In the genomic region with DNA sequence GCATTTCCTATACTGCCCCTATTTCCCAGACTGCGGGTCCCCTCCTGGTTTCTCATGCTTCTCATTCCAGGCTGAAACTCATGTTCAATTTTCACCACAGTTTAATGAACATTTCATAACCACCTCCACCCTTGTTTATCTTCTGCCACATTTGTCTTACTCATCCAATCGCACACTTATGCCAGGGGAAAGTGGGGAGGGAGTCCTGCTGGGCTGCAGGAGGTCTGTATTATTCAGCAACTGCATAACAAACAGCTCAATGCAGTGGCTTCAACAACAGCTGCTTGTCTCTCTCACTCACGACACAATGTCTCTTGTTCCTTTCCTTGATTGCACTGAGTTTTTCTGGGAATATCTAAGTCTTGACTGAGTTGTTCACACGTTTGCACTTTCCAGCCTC, we compare ENCODE assay signal across 17 cellular contexts.
DNase-seq lines count a peak whose midpoint lies in the region; ATAC-seq and TF ChIP-seq lines count a peak whose summit lies in the region.
"Had no signal": no experiment of that assay in that cellular context is flagged by ENCODE, and none has a peak within 500 bp of the region (broad histone marks: within the 10 kb centered on the region; RNA-seq: fewer than 3 reads in every experiment).

No MANE protein-coding gene starts in this region.

- peaks cover 32% of the 10 kb centered on the region for H3K4me1 ChIP-seq in HUES6 (ENCODE audit: control insufficient read depth, insufficient read depth, low read length)
- no peaks in the 10 kb centered on the region for H3K4me1 ChIP-seq in mucosa of descending colon (ENCODE audit: low read depth)
- H3K4me1 ChIP-seq: SJSA1 had no signal

- no peaks in the 10 kb centered on the region for H3K36me3 Mint-ChIP-seq in Calu3 (ENCODE audit: insufficient read depth, unreplicated experiment)
- H3K36me3 Mint-ChIP-seq in stimulated activated memory B cell treated with anti-CD40 and anti-IgM and Interleukin-4, amounts not matched to agents 10 μg/mL and 1 μg/mL and 100 μg/mL, for 72 hours, result no peaks in the 10 kb centered on the region

- H3K27me3 Mint-ChIP-seq in Calu3 (ENCODE audit: unreplicated experiment), result peaks cover 23% of the 10 kb centered on the region
- H3K27me3 Mint-ChIP-seq in stimulated activated memory B cell treated with anti-CD40 and anti-IgM and Interleukin-4, amounts not matched to agents 10 μg/mL and 1 μg/mL and 100 μg/mL, for 72 hours, result peaks cover 7% of the 10 kb centered on the region

- TF ChIP-seq POLR2A in erythroblast (IDR thresholded peaks at IDR 0.05; ENCODE audit: low read length), result no peak

- no peaks in the 10 kb centered on the region for H3K27me3 ChIP-seq in HUES6 (ENCODE audit: control insufficient read depth, insufficient read depth, low read length)
- H3K27me3 ChIP-seq: SJSA1 had no signal

- H3K36me3 ChIP-seq in HUES6 (ENCODE audit: control insufficient read depth, insufficient read depth, low read length) (no peaks in the 10 kb centered on the region), mucosa of descending colon (ENCODE audit: low read depth) (no peaks in the 10 kb centered on the region)
- H3K36me3 ChIP-seq: SJSA1 had no signal

- H3K4me3 ChIP-seq in HUES6 (ENCODE audit: low read depth, low read length) (peak overlapping the region; percentile 23), mucosa of descending colon (no peak overlapping the region)
- H3K4me3 ChIP-seq: PC-9, SJSA1 had no signal

- no peak overlapping the region for H3K4me3 Mint-ChIP-seq in Calu3 (ENCODE audit: low read depth, unreplicated experiment)
- H3K4me3 Mint-ChIP-seq in stimulated activated memory B cell treated with anti-CD40 and anti-IgM and Interleukin-4, amounts not matched to agents 10 μg/mL and 1 μg/mL and 100 μg/mL, for 72 hours, result no peak overlapping the region

- no peak overlapping the region for H3K9ac ChIP-seq in HUES6 (ENCODE audit: low read length)

- peak overlapping the region; percentile 49; the same call in 1 of the 2 replicates for H3K27ac ChIP-seq in C4-2B
- H3K27ac ChIP-seq in HUES6 (ENCODE audit: low read depth, low read length), result no peak overlapping the region
- H3K27ac ChIP-seq: PC-9, SJSA1 had no signal

- intact Hi-C loops in mucosa of descending colon (cut with DNase I, micrococcal nuclease) (no loop called here), Calu3 (cut with micrococcal nuclease; ENCODE audit: unreplicated experiment) (no loop called here)

- TF ChIP-seq CTCF in C4-2B (conservative IDR thresholded peaks at IDR 0.05) (no peak), mucosa of descending colon (IDR thresholded peaks at IDR 0.05) (no peak), Calu3 (IDR thresholded peaks at IDR 0.05; ENCODE audit: unreplicated experiment) (no peak)

- DNase-seq in erythroblast (lab: John Stamatoyannopoulos, UW) (peak; percentile 17 to 40), mucosa of descending colon (peak in 1 of 3 donors; percentile 13), Calu3 (no peak), HCEC 1CT (no peak)
- DNase-seq: DMS 273 treated with DMSO at 0.1 percent for 48 hours; IMR-90; Karpas-422; NCI-H187 treated with DMSO at 0.1 percent for 48 hours; NCI-H446 treated with DMSO at 0.1 percent for 48 hours; NK-92 treated with Interleukin-12 subunit alpha and Interleukin-12 subunit beta, amount 100 ng/mL, for 24 hours; PC-9 had no signal

- no peaks in the 10 kb centered on the region for H3K4me1 Mint-ChIP-seq in Calu3 (ENCODE audit: low read depth, unreplicated experiment)
- no peaks in the 10 kb centered on the region for H3K4me1 Mint-ChIP-seq in stimulated activated memory B cell treated with anti-CD40 and anti-IgM and Interleukin-4, amounts not matched to agents 10 μg/mL and 1 μg/mL and 100 μg/mL, for 72 hours

- no peak overlapping the region for H3K27ac Mint-ChIP-seq in Calu3 (ENCODE audit: unreplicated experiment)
- no peak overlapping the region for H3K27ac Mint-ChIP-seq in stimulated activated memory B cell treated with anti-CD40 and anti-IgM and Interleukin-4, amounts not matched to agents 10 μg/mL and 1 μg/mL and 100 μg/mL, for 72 hours

- no TSS peak for BruUV-seq in Calu3 (replicated peaks; lab: Mats Ljungman, UMichigan)

- no peaks in the 10 kb centered on the region for H3K9me3 Mint-ChIP-seq in Calu3 (ENCODE audit: low read depth, unreplicated experiment)
- peaks cover 3% of the 10 kb centered on the region for H3K9me3 Mint-ChIP-seq in stimulated activated memory B cell treated with anti-CD40 and anti-IgM and Interleukin-4, amounts not matched to agents 10 μg/mL and 1 μg/mL and 100 μg/mL, for 72 hours

- peaks cover 24% of the 10 kb centered on the region; the same call in 1 of the 2 replicates for H3K9me3 ChIP-seq in HUES6 (ENCODE audit: control insufficient read depth, insufficient read depth, low read depth, low read length)
- no peaks in the 10 kb centered on the region for H3K9me3 ChIP-seq in mucosa of descending colon
- H3K9me3 ChIP-seq: SJSA1 had no signal

- CTCF ChIA-PET in Calu3 (lab: Charles Lee), result no interaction called here

- ATAC-seq in mucosa of descending colon (peak; percentile 77), HG03135 (IDR thresholded peaks at IDR 0.05; ENCODE audit: unreplicated experiment) (no peak)
- ATAC-seq in stimulated activated memory B cell treated with anti-CD40 and anti-IgM and Interleukin-4, amounts not matched to agents 10 μg/mL and 1 μg/mL and 100 μg/mL, for 72 hours, result no peak
- ATAC-seq: HCT116 had no signal

Comparison
In these comparisons a context has a peak if more than half of its experiments do, and no peak if none do; other contexts are left out.
1. DNase-seq: peak in erythroblast (2 of 2); none in Calu3 (single experiment) and HCEC 1CT (single experiment).